1 cellular context compared by ENCODE assay signal in the genomic region with DNA sequence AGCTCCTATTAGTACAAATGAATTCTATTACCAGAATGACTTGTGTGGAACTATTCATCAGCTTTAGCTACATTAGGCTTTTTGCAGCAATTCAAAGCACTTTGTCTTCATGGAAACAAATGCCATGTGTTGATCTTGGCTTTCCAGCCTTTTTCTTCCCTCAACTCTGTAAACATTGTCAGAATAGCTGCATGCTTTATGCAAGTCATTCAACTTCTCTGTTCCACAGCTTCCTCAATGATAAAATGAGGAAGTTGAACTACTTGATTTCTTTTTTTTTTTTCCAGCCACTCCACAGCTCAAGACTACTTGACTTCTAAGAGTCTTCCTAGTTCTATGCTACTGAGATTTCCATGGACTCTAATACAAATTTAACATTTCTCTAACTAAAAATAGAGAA.
TF ChIP-seq lines count a peak whose summit lies in the region.

No MANE protein-coding gene starts in this region.

TF ChIP-seq in IMR-90, 13 proteins besides CTCF, POLR2A, EP300 and RAD21:
- no peak for TF ChIP-seq RFX5 (IDR thresholded peaks at IDR 0.05; ENCODE audit: low read depth, low read length)
- 0 out of 2 replicates have a peak, but pooled peaks have one; percentile 35 for TF ChIP-seq NFE2L2 (IDR thresholded peaks at IDR 0.05; ENCODE audit: low read depth, low read length)
